21 cellular contexts compared by ENCODE assay signal in the genomic region with DNA sequence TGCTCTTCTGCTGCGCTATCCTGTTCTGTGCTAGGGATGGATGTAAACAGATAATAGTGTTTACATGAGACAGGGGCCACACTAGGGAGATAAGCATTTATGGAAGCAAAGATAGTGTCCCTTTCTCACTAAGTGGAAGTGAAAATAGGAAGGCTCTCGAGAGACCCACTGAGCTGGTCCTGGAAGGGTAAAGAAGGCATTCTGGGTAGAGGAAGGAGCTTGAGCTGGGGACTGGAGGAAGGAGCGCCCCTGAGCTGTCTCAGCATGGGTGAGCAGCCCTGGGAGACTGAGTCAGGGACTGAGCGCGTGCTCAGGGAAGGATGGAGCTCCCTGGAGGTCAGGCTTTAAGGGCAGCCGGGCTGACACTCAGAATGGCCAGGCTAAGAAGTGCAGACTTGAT.
DNase-seq lines count a peak whose midpoint lies in the region; ATAC-seq and TF ChIP-seq lines count a peak whose summit lies in the region.
"Had no signal": no experiment of that assay in that cellular context is flagged by ENCODE, and none has a peak within 500 bp of the region (broad histone marks: within the 10 kb centered on the region; RNA-seq: fewer than 3 reads in every experiment).

No MANE protein-coding gene starts in this region.

- peaks cover 40% of the 10 kb centered on the region for H3K4me1 Mint-ChIP-seq in WTC11
- H3K4me1 Mint-ChIP-seq in activated naive CD8-positive, alpha-beta T cell treated with anti-CD3 and anti-CD28 coated beads, Interleukin-2, amount 50 U/mL, for 24 hours = no peaks in the 10 kb centered on the region
- H3K4me1 Mint-ChIP-seq: B cell, CD14-positive monocyte had no signal

- TF ChIP-seq CTCF in WTC11 (IDR thresholded peaks at IDR 0.05) = no peak

- ATAC-seq in WTC11 (no peak), left lobe of liver (peak; percentile 23), HG03025 (IDR thresholded peaks at IDR 0.05; ENCODE audit: low FRiP score, unreplicated experiment) (no peak)
- no peak for ATAC-seq in activated naive CD8-positive, alpha-beta T cell treated with anti-CD3 and anti-CD28 coated beads, Interleukin-2, amount 50 U/mL, for 24 hours

- DNase-seq in CD1c-positive myeloid dendritic cell (ENCODE audit: extremely low spot score) (peak; percentile 3), WTC11 (ENCODE audit: low spot score) (no peak), left lobe of liver (ENCODE audit: low spot score) (no peak), KBM-7 (no peak)
- DNase-seq in activated naive CD8-positive, alpha-beta T cell treated with anti-CD3 and anti-CD28 coated beads, Interleukin-2, amount 50 U/mL, for 24 hours = no peak
- DNase-seq: DMS153, DND-41, Kasumi-1, NCI-H1417, NCI-H1694 treated with DMSO at 0.1 percent for 48 hours, NCI-H2081 treated with DMSO at 0.1 percent for 48 hours, NCI-H2171, NCI-H226, NCI-H510A, SIG-M5, SW 1271 had no signal

- no peaks in the 10 kb centered on the region for H3K27me3 Mint-ChIP-seq in WTC11 (ENCODE audit: low read depth)
- peaks cover 24% of the 10 kb centered on the region for H3K27me3 Mint-ChIP-seq in activated naive CD8-positive, alpha-beta T cell treated with anti-CD3 and anti-CD28 coated beads, Interleukin-2, amount 50 U/mL, for 24 hours

- H3K4me3 Mint-ChIP-seq in WTC11 = no peak overlapping the region
- no peak overlapping the region for H3K4me3 Mint-ChIP-seq in activated naive CD8-positive, alpha-beta T cell treated with anti-CD3 and anti-CD28 coated beads, Interleukin-2, amount 50 U/mL, for 24 hours
- H3K4me3 Mint-ChIP-seq: B cell, CD14-positive monocyte had no signal

- peak overlapping the region; percentile 54 for H3K27ac ChIP-seq in temporal lobe (ENCODE audit: low read depth, low read length)
- H3K27ac ChIP-seq: SK-N-MC had no signal

- H3K27ac Mint-ChIP-seq in WTC11 = peak overlapping the region; percentile 51
- H3K27ac Mint-ChIP-seq in activated naive CD8-positive, alpha-beta T cell treated with anti-CD3 and anti-CD28 coated beads, Interleukin-2, amount 50 U/mL, for 24 hours = no peak overlapping the region
- H3K27ac Mint-ChIP-seq: B cell, CD14-positive monocyte had no signal

- CTCF ChIA-PET in WTC11 (lab: Charles Lee) = interaction anchor here (0.9 to 2.0 kb wide), 4 partner anchors 11 to 380 kb away, joined by 3 to 10 read pairs (median 3); no protein-coding TSS in a partner anchor

- in situ Hi-C loops in KBM-7 (cut with MboI; ENCODE audit: low pct_unique_long_range_greater_than_20kb, low sequenced_read_pairs) = no loop called here

- H3K36me3 Mint-ChIP-seq in WTC11 = peaks cover 2% of the 10 kb centered on the region
- no peaks in the 10 kb centered on the region for H3K36me3 Mint-ChIP-seq in activated naive CD8-positive, alpha-beta T cell treated with anti-CD3 and anti-CD28 coated beads, Interleukin-2, amount 50 U/mL, for 24 hours (ENCODE audit: low read depth)
- H3K36me3 Mint-ChIP-seq: CD14-positive monocyte had no signal

- H3K9me3 Mint-ChIP-seq in WTC11 = no peaks in the 10 kb centered on the region
- H3K9me3 Mint-ChIP-seq in activated naive CD8-positive, alpha-beta T cell treated with anti-CD3 and anti-CD28 coated beads, Interleukin-2, amount 50 U/mL, for 24 hours = no peaks in the 10 kb centered on the region
- H3K9me3 Mint-ChIP-seq: CD14-positive monocyte had no signal

- POLR2A ChIA-PET in WTC11 (lab: Charles Lee) = no interaction called here

TF ChIP-seq in WTC11, 78 proteins besides CTCF, POLR2A, EP300 and RAD21:
- TF ChIP-seq JUN (CRISPR knock-in tag; IDR thresholded peaks at IDR 0.05) (no peak), NFE2L1 (CRISPR knock-in tag; IDR thresholded peaks at IDR 0.05) (no peak), KAT7 (CRISPR knock-in tag; IDR thresholded peaks at IDR 0.05; ENCODE audit: borderline replicate concordance) (no peak), ZNF263 (CRISPR knock-in tag; IDR thresholded peaks at IDR 0.05; ENCODE audit: low read depth) (no peak), ZNF121 (CRISPR knock-in tag; IDR thresholded peaks at IDR 0.05) (no peak), ATF6 (CRISPR knock-in tag; IDR thresholded peaks at IDR 0.05) (no peak), FOXJ3 (CRISPR knock-in tag; IDR thresholded peaks at IDR 0.05; ENCODE audit: borderline replicate concordance) (no peak), USF2 (CRISPR knock-in tag; IDR thresholded peaks at IDR 0.05) (no peak), ZNF416 (CRISPR knock-in tag; IDR thresholded peaks at IDR 0.05) (no peak), ETV6 (CRISPR knock-in tag; IDR thresholded peaks at IDR 0.05) (no peak), FOXK1 (CRISPR knock-in tag; IDR thresholded peaks at IDR 0.05) (no peak), ZNF425 (CRISPR knock-in tag; conservative IDR thresholded peaks at IDR 0.05) (no peak)
- TF ChIP-seq, protein P1, sequence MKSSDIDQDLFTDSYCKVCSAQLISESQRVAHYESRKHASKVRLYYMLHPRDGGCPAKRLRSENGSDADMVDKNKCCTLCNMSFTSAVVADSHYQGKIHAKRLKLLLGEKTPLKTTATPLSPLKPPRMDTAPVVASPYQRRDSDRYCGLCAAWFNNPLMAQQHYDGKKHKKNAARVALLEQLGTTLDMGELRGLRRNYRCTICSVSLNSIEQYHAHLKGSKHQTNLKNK (CRISPR knock-in tag; IDR thresholded peaks at IDR 0.05) = no peak
- TF ChIP-seq, protein P2, sequence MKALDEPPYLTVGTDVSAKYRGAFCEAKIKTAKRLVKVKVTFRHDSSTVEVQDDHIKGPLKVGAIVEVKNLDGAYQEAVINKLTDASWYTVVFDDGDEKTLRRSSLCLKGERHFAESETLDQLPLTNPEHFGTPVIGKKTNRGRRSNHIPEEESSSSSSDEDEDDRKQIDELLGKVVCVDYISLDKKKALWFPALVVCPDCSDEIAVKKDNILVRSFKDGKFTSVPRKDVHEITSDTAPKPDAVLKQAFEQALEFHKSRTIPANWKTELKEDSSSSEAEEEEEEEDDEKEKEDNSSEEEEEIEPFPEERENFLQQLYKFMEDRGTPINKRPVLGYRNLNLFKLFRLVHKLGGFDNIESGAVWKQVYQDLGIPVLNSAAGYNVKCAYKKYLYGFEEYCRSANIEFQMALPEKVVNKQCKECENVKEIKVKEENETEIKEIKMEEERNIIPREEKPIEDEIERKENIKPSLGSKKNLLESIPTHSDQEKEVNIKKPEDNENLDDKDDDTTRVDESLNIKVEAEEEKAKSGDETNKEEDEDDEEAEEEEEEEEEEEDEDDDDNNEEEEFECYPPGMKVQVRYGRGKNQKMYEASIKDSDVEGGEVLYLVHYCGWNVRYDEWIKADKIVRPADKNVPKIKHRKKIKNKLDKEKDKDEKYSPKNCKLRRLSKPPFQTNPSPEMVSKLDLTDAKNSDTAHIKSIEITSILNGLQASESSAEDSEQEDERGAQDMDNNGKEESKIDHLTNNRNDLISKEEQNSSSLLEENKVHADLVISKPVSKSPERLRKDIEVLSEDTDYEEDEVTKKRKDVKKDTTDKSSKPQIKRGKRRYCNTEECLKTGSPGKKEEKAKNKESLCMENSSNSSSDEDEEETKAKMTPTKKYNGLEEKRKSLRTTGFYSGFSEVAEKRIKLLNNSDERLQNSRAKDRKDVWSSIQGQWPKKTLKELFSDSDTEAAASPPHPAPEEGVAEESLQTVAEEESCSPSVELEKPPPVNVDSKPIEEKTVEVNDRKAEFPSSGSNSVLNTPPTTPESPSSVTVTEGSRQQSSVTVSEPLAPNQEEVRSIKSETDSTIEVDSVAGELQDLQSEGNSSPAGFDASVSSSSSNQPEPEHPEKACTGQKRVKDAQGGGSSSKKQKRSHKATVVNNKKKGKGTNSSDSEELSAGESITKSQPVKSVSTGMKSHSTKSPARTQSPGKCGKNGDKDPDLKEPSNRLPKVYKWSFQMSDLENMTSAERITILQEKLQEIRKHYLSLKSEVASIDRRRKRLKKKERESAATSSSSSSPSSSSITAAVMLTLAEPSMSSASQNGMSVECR (CRISPR knock-in tag; IDR thresholded peaks at IDR 0.05; ENCODE audit: borderline replicate concordance) = no peak
